In genomic region chr7:72544486-72544885, GRCh38 we compare ENCODE assay signal across 24 cellular contexts.
DNase-seq lines count a peak whose midpoint lies in the region; ATAC-seq, FAIRE-seq and TF ChIP-seq lines count a peak whose summit lies in the region.
"Had no signal": no experiment of that assay in that cellular context is flagged by ENCODE, and none has a peak within 500 bp of the region (broad histone marks: within the 10 kb centered on the region; RNA-seq: fewer than 3 reads in every experiment).

No MANE protein-coding gene starts in this region.

- no peaks in the 10 kb centered on the region for H3K23me2 ChIP-seq in H1 (ENCODE audit: low read depth, low read length)

- H3K27ac ChIP-seq in H1 (ENCODE audit: low read depth, low read length): no peak overlapping the region
- H3K27ac ChIP-seq in pancreas: no peak overlapping the region
- no peak overlapping the region for H3K27ac ChIP-seq in aorta (ENCODE audit: low read depth in 1 of 2, low read length in 2 of 2)
- H3K27ac ChIP-seq: BLaER1 had no signal

- no peak overlapping the region for H3K23ac ChIP-seq in H1 (ENCODE audit: insufficient read length)

- H2BK15ac ChIP-seq in H1 (ENCODE audit: low read length): no peak overlapping the region

- no peak for TF ChIP-seq POLR2A in H1 (IDR thresholded peaks at IDR 0.05; ENCODE audit: control extremely low read depth in 1 of 2, low read depth in 2 of 2, low read length in 2 of 2)

- TF ChIP-seq RAD21 in H1 (IDR thresholded peaks at IDR 0.05 in 1 of 2, conservative IDR thresholded peaks at IDR 0.05 in 1 of 2; ENCODE audit: low read depth in 2 of 2, low read length in 2 of 2): no peak

- no peak overlapping the region for H3K18ac ChIP-seq in H1 (ENCODE audit: extremely low read depth, low read length)

- no peak overlapping the region for H2AFZ ChIP-seq in H1 (ENCODE audit: low read length)

- no peak overlapping the region for H4K8ac ChIP-seq in H1 (ENCODE audit: extremely low read depth, insufficient read depth, low read length)

- no peak overlapping the region for H4K5ac ChIP-seq in H1 (ENCODE audit: insufficient read length, low read depth, low read length)

- no peak overlapping the region for H2BK20ac ChIP-seq in H1 (ENCODE audit: low read length)

- TF ChIP-seq CTCF in H1 (IDR thresholded peaks at IDR 0.05; ENCODE audit: control extremely low read depth in 1 of 3, insufficient read depth in 1 of 3, low read depth in 1 of 3, low read length in 3 of 3) (no peak), pancreas (IDR thresholded peaks at IDR 0.05) (no peak)

- no peak overlapping the region for H3K4me2 ChIP-seq in H1 (ENCODE audit: insufficient read depth in 1 of 2, low read depth in 2 of 2, low read length in 2 of 2)
- H3K4me2 ChIP-seq: BLaER1 had no signal

- H4K20me1 ChIP-seq in H1 (replicated peaks in 1 of 2; ENCODE audit: control insufficient read depth in 1 of 2, insufficient read depth in 2 of 2, low read length in 2 of 2): no peaks in the 10 kb centered on the region
- H4K20me1 ChIP-seq: BLaER1 had no signal

- intact Hi-C loops in pancreas (cut with DNase I) (no loop called here), aorta (cut with DNase I) (no loop called here)

- H3K36me3 ChIP-seq in H1 (ENCODE audit: control insufficient read depth in 2 of 4, insufficient read depth in 4 of 4, low read length in 3 of 4): no peaks in the 10 kb centered on the region
- H3K36me3 ChIP-seq in pancreas: no peaks in the 10 kb centered on the region
- no peaks in the 10 kb centered on the region for H3K36me3 ChIP-seq in aorta (ENCODE audit: control insufficient read depth in 1 of 2, insufficient read depth in 2 of 2, low read length in 1 of 2)
- H3K36me3 ChIP-seq: BE2C, BLaER1 had no signal

- WGBS in H1 (ENCODE audit: extremely low coverage in 1 of 2, insufficient coverage in 1 of 2, insufficient read length in 1 of 2, insufficient replicate concordance in 2 of 2, low coverage in 1 of 2, low lambda C conversion rate in 2 of 2, missing lambda C conversion rate in 1 of 2), 2 experiments: 73% methylated on average over 3 of the region's 3 CpGs; no CpG with 5 or more reads in 1 of the 2 experiments
- WGBS in pancreas, 2 donors: 67% methylated on average over 3 of the region's 3 CpGs
- WGBS in aorta, 2 donors: 69 to 71% methylated on average over 3 of the region's 3 CpGs

- no peak overlapping the region for H2BK120ac ChIP-seq in H1 (replicated peaks; ENCODE audit: low read depth, low read length)

- H3K4ac ChIP-seq in H1 (replicated peaks; ENCODE audit: insufficient read length, low read depth, low read length): no peak overlapping the region

- peaks cover 0 to 3% (median under 1%) of the 10 kb centered on the region in 4 experiments; a peak in 2 of 7 replicates for H3K4me1 ChIP-seq in H1 (replicated peaks in 1 of 4; ENCODE audit: control insufficient read depth in 3 of 4, insufficient read depth in 4 of 4, low read length in 3 of 4)
- no peaks in the 10 kb centered on the region for H3K4me1 ChIP-seq in pancreas
- no peaks in the 10 kb centered on the region for H3K4me1 ChIP-seq in aorta (ENCODE audit: control insufficient read depth in 1 of 2, insufficient read depth in 2 of 2, low read length in 2 of 2)
- H3K4me1 ChIP-seq: BE2C had no signal

- H3K9me3 ChIP-seq in H1 (ENCODE audit: insufficient read depth in 2 of 2, low read depth in 1 of 2, low read length in 1 of 2): no peaks in the 10 kb centered on the region
- no peaks in the 10 kb centered on the region for H3K9me3 ChIP-seq in pancreas
- H3K9me3 ChIP-seq in aorta (ENCODE audit: control insufficient read depth, low read length): peaks cover 1% of the 10 kb centered on the region
- H3K9me3 ChIP-seq: BE2C, BLaER1 had no signal

- H3K9ac ChIP-seq in H1 (replicated peaks in 1 of 4; ENCODE audit: extremely low read depth in 1 of 4, low read depth in 3 of 4, low read length in 3 of 4): no peak overlapping the region
- H3K9ac ChIP-seq: BLaER1 had no signal

- FAIRE-seq in H1 (lab: Jason Lieb, UNC) (peak; percentile 50), pancreas (lab: Jason Lieb, UNC) (no peak)
- FAIRE-seq: A204.1, G401.6, GM12891, GM19239 had no signal

- H2BK12ac ChIP-seq in H1 (ENCODE audit: low read depth, low read length): no peak overlapping the region

- DNase-seq in SK-MEL-5 (ENCODE audit: low read depth, low spot score) (peak; percentile 99), H1 (ENCODE audit: low read depth in 1 of 2, low spot score in 2 of 2) (no peak), foreskin melanocyte (peak; percentile 94), NCI-H510A (lab: John Stamatoyannopoulos, UW) (no peak), pancreas (no peak), aorta (no peak), mucosa of gallbladder (ENCODE audit: low spot score) (no peak)
- DNase-seq: 8988T; ACHN; BE2C; C1 segment of cervical spinal cord; CD4-positive, alpha-beta memory T cell; CD4-positive, CD25-positive, alpha-beta regulatory T cell; CD8-positive, alpha-beta memory T cell; DMS 273 treated with DMSO at 0.1 percent for 48 hours; DMS153; DMS53; DMS79; GF-D8 had no signal

- H3K4me3 ChIP-seq in H1 (ENCODE audit: extremely low read depth in 1 of 4, insufficient read depth in 2 of 4, low read depth in 3 of 4, low read length in 4 of 4): no peak overlapping the region
- no peak overlapping the region for H3K4me3 ChIP-seq in pancreas
- no peak overlapping the region for H3K4me3 ChIP-seq in aorta (ENCODE audit: low read length in 2 of 2)
- H3K4me3 ChIP-seq: BLaER1 had no signal

- H4K91ac ChIP-seq in H1 (replicated peaks; ENCODE audit: insufficient read length, low read length): no peak overlapping the region

- no peaks in the 10 kb centered on the region for H3K79me1 ChIP-seq in H1 (ENCODE audit: low read depth, low read length)

- H2AK5ac ChIP-seq in H1 (ENCODE audit: low read depth, low read length): no peak overlapping the region

- CTCF ChIA-PET in H1 (lab: Charles Lee; ENCODE audit: partially characterized antibody): interaction anchor here (0.7 kb wide), 1 partner anchor 91 kb away, joined by 4 read pairs; no protein-coding TSS in a partner anchor

- ATAC-seq in pancreas: no peak
- no peak for ATAC-seq in aorta (ENCODE audit: low FRiP score)

- H2BK5ac ChIP-seq in H1 (ENCODE audit: low read depth, low read length): no peak overlapping the region

- H3K79me2 ChIP-seq in H1 (ENCODE audit: control insufficient read depth in 1 of 2, insufficient read depth in 2 of 2, low read length in 2 of 2): no peaks in the 10 kb centered on the region

- no peak for TF ChIP-seq EP300 in H1 (IDR thresholded peaks at IDR 0.05; ENCODE audit: borderline replicate concordance in 1 of 2, low read depth in 2 of 2, low read length in 2 of 2)

- no peak overlapping the region for H3K56ac ChIP-seq in H1 (replicated peaks; ENCODE audit: insufficient read length, low read depth, low read length)

- in situ Hi-C loops in SK-MEL-5 (cut with HindIII; ENCODE audit: low pct_unique_long_range_greater_than_20kb, low sequenced_read_pairs): no loop called here

- H3K14ac ChIP-seq in H1 (ENCODE audit: insufficient read length): no peak overlapping the region

- POLR2A ChIA-PET in H1 (lab: Charles Lee; ENCODE audit: partially characterized antibody): no interaction called here

- H3K27me3 ChIP-seq in H1 (replicated peaks in 1 of 4; ENCODE audit: control insufficient read depth in 3 of 4, extremely low read depth in 1 of 4, insufficient read depth in 3 of 4, low read length in 3 of 4): no peaks in the 10 kb centered on the region
- no peaks in the 10 kb centered on the region for H3K27me3 ChIP-seq in pancreas
- H3K27me3 ChIP-seq in aorta (ENCODE audit: control insufficient read depth in 1 of 2, insufficient read depth in 2 of 2, low read length in 1 of 2): no peaks in the 10 kb centered on the region
- H3K27me3 ChIP-seq: BE2C, BLaER1 had no signal

TF ChIP-seq in H1, 55 proteins besides CTCF, POLR2A, EP300 and RAD21:
- TF ChIP-seq TEAD4 (IDR thresholded peaks at IDR 0.05; ENCODE audit: low read depth, low read length) (no peak), GABPA (IDR thresholded peaks at IDR 0.05; ENCODE audit: borderline replicate concordance, insufficient read depth, low read length) (no peak)

Comparison
In these comparisons a context has a peak if more than half of its experiments do, and no peak if none do; other contexts are left out.
1. DNase-seq: peak in SK-MEL-5 (single experiment) and foreskin melanocyte (single experiment); none in H1 (0 of 2), NCI-H510A (single experiment), pancreas (0 of 6), aorta (0 of 2) and mucosa of gallbladder (single experiment).